In genomic region chr2:51624995-51625394, GRCh38 we compare ENCODE assay signal across 22 cellular contexts.
A peak's percentile ranks its signal among the peaks of the same experiment; 100 is the strongest.
DNase-seq lines count a peak whose midpoint lies in the region; TF ChIP-seq lines count a peak whose summit lies in the region.
"Had no signal": no experiment of that assay in that cellular context is flagged by ENCODE, and none has a peak within 500 bp of the region (broad histone marks: within the 10 kb centered on the region; RNA-seq: fewer than 3 reads in every experiment).

No MANE protein-coding gene starts in this region.

- no peaks in the 10 kb centered on the region for H3K36me3 ChIP-seq in mesendoderm (ENCODE audit: control insufficient read depth, insufficient read depth, low read length)
- H3K36me3 ChIP-seq: ascending aorta, neutrophil, WERI-Rb-1 had no signal

- H3K27ac ChIP-seq in mesendoderm (ENCODE audit: low read depth, low read length) = no peak overlapping the region
- H3K27ac ChIP-seq: ascending aorta, coronary artery, epithelial cell of prostate, neutrophil, WERI-Rb-1 had no signal

- no peak overlapping the region for H3K4me3 Mint-ChIP-seq in type B pancreatic cell
- H3K4me3 Mint-ChIP-seq: activated CD4-positive, alpha-beta memory T cell treated with anti-CD3 and anti-CD28 coated beads for 36 hours; CD4-positive, CD25-positive, alpha-beta regulatory T cell had no signal

- H3K9ac ChIP-seq in mesendoderm (ENCODE audit: low read length) = no peak overlapping the region

- H2BK5ac ChIP-seq in mesendoderm (ENCODE audit: low read length) = no peak overlapping the region

- H3K79me2 ChIP-seq in mesendoderm (ENCODE audit: control insufficient read depth, insufficient read depth, low read length) = no peaks in the 10 kb centered on the region

- H2AK5ac ChIP-seq in mesendoderm (ENCODE audit: low read length) = no peak overlapping the region

- H3K4me1 Mint-ChIP-seq in type B pancreatic cell (ENCODE audit: unreplicated experiment) = no peaks in the 10 kb centered on the region
- H3K4me1 Mint-ChIP-seq: CD4-positive, CD25-positive, alpha-beta regulatory T cell had no signal

- H3K27me3 Mint-ChIP-seq in type B pancreatic cell = no peaks in the 10 kb centered on the region
- H3K27me3 Mint-ChIP-seq: activated CD4-positive, alpha-beta memory T cell treated with anti-CD3 and anti-CD28 coated beads for 36 hours; CD4-positive, CD25-positive, alpha-beta regulatory T cell had no signal

- H3K23ac ChIP-seq in mesendoderm (ENCODE audit: low read length) = no peak overlapping the region

- H3K56ac ChIP-seq in mesendoderm (ENCODE audit: low read length) = no peak overlapping the region

- H3K4me1 ChIP-seq in mesendoderm (ENCODE audit: control insufficient read depth, low read depth, low read length) = no peaks in the 10 kb centered on the region
- H3K4me1 ChIP-seq: ascending aorta had no signal

- H3K9me3 Mint-ChIP-seq in type B pancreatic cell = peaks cover 11% of the 10 kb centered on the region

- no peak overlapping the region for H2BK15ac ChIP-seq in mesendoderm (replicated peaks; ENCODE audit: low read depth)

- WGBS in mesendoderm (ENCODE audit: extremely low coverage, insufficient coverage, low lambda C conversion rate) = no CpG with 5 or more reads among the region's 3 CpGs

- no peak overlapping the region for H4K5ac ChIP-seq in mesendoderm (ENCODE audit: low read length)

- H3K4me3 ChIP-seq in AG10803 (ENCODE audit: low read length) (no peak overlapping the region), mesendoderm (ENCODE audit: low read length) (no peak overlapping the region)
- H3K4me3 ChIP-seq: ascending aorta, coronary artery had no signal

- no peak for TF ChIP-seq CTCF in AG10803 (conservative IDR thresholded peaks at IDR 0.05; ENCODE audit: low read length)
- no peak for TF ChIP-seq CTCF in type B pancreatic cell (conservative IDR thresholded peaks at IDR 0.05)

- H3K36me3 Mint-ChIP-seq in type B pancreatic cell = no peaks in the 10 kb centered on the region
- H3K36me3 Mint-ChIP-seq: activated CD4-positive, alpha-beta memory T cell treated with anti-CD3 and anti-CD28 coated beads for 36 hours; CD4-positive, CD25-positive, alpha-beta regulatory T cell had no signal

- no peak overlapping the region for H3K18ac ChIP-seq in mesendoderm (ENCODE audit: low read length)

- no peak overlapping the region for H3K4ac ChIP-seq in mesendoderm (ENCODE audit: low read depth, low read length)

- peak; percentile 6 for DNase-seq in AG10803 (ENCODE audit: low read depth)
- DNase-seq in M059J (ENCODE audit: low read depth) = peak; percentile 4
- peak; percentile 1 for DNase-seq in dermis blood vessel endothelial cell
- DNase-seq in mesendoderm = peak; percentile 8
- DNase-seq in activated naive CD4-positive, alpha-beta T cell treated with anti-CD3 and anti-CD28 coated beads, Interleukin-2, amount 50 U/mL, for 16 hours = no peak
- DNase-seq in type B pancreatic cell (ENCODE audit: extremely low spot score, unreplicated experiment) = no peak
- no peak for DNase-seq in NCI-H524 treated with DMSO at 0.1 percent for 48 hours (lab: John Stamatoyannopoulos, UW)
- no peak for DNase-seq in 8988T
- DNase-seq: activated CD4-positive, alpha-beta memory T cell treated with anti-CD3 and anti-CD28 coated beads for 36 hours; activated T-cell treated with anti-CD3 and anti-CD28 coated beads for 4 hours; CD4-positive, CD25-positive, alpha-beta regulatory T cell; DMS53; Kasumi-1; NCI-H1417; retina; stimulated activated CD4-positive, alpha-beta T cell treated with anti-CD3 and anti-CD28 coated beads, Interleukin-15, amount 100 ng/mL, for 24 hours; T-helper 2 cell; WERI-Rb-1 had no signal

- H4K8ac ChIP-seq in mesendoderm (ENCODE audit: low read depth, low read length) = no peak overlapping the region

- no peak overlapping the region for H3K4me2 ChIP-seq in mesendoderm (ENCODE audit: low read length)

- H3K27ac Mint-ChIP-seq in type B pancreatic cell = no peak overlapping the region
- H3K27ac Mint-ChIP-seq: activated CD4-positive, alpha-beta memory T cell treated with anti-CD3 and anti-CD28 coated beads for 36 hours; CD4-positive, CD25-positive, alpha-beta regulatory T cell had no signal

- H3K79me1 ChIP-seq in mesendoderm (ENCODE audit: low read length) = no peaks in the 10 kb centered on the region

- H3K27me3 ChIP-seq in mesendoderm (ENCODE audit: insufficient read depth, low read length, poor library complexity) = no peaks in the 10 kb centered on the region
- H3K27me3 ChIP-seq: ascending aorta, neutrophil had no signal

- H2BK120ac ChIP-seq in mesendoderm (ENCODE audit: low read depth, low read length) = no peak overlapping the region

Comparison
In these comparisons a context has a peak if more than half of its experiments do, and no peak if none do; other contexts are left out.
1. DNase-seq: peak in AG10803 (single experiment), M059J (single experiment), dermis blood vessel endothelial cell (single experiment) and mesendoderm (single experiment); none in activated naive CD4-positive, alpha-beta T cell treated with anti-CD3 and anti-CD28 coated beads, Interleukin-2, amount 50 U/mL, for 16 hours (single experiment), type B pancreatic cell (single experiment), NCI-H524 treated with DMSO at 0.1 percent for 48 hours (single experiment) and 8988T (single experiment).